ENCODE assay signal across 8 cellular contexts in genomic region chr1:1080122-1080753, GRCh38. TPM values are rescaled to one million over a fixed set of nuclear protein-coding genes. Genes with fewer than 3 reads are reported as not detected.
DNase-seq lines count a peak whose midpoint lies in the region; ATAC-seq and TF ChIP-seq lines count a peak whose summit lies in the region.

No MANE protein-coding gene starts in this region.

- TF ChIP-seq CTCF in psoas muscle (IDR thresholded peaks at IDR 0.05) = no peak

- DNase-seq in NCI-H748 (lab: John Stamatoyannopoulos, UW; ENCODE audit: unreplicated experiment) (peak; percentile 52), NCI-H748 treated with DMSO at 0.1 percent for 48 hours (lab: John Stamatoyannopoulos, UW) (no peak), MG63 (peak; percentile 86), Right ventricle myocardium superior (peak; percentile 78), psoas muscle (peak; percentile 45 to 71), NCI-H1694 (lab: John Stamatoyannopoulos, UW) (no peak)
- DNase-seq in activated T-cell treated with anti-CD3 and anti-CD28 coated beads, Interleukin-2, amount 50 U/mL, for 48 hours = peak; percentile 60 to 65

- ATAC-seq in Right ventricle myocardium superior (ENCODE audit: poor library complexity) = peak; percentile 93
- ATAC-seq in psoas muscle = peak; percentile 75 to 92 (median 82)
- no peak for ATAC-seq in HG03469 (IDR thresholded peaks at IDR 0.05; ENCODE audit: unreplicated experiment)

- H3K4me1 ChIP-seq in psoas muscle = peaks cover 6% of the 10 kb centered on the region

- intact Hi-C loops in Right ventricle myocardium superior (cut with DNase I) = no loop called here
- intact Hi-C loops in psoas muscle (cut with DNase I) = no loop called here

- H3K9me3 ChIP-seq in MG63 (no peaks in the 10 kb centered on the region), psoas muscle (no peaks in the 10 kb centered on the region)

- no peaks in the 10 kb centered on the region for H3K36me3 ChIP-seq in MG63
- H3K36me3 ChIP-seq in psoas muscle (ENCODE audit: insufficient read depth in 1 of 2, low read depth in 1 of 2) = no peaks in the 10 kb centered on the region

- WGBS in psoas muscle, 3 donors = 1 to 4% (median 1%) methylated on average over 16 to 20 of the region's 22 CpGs

- H3K27me3 ChIP-seq in MG63 = no peaks in the 10 kb centered on the region
- peaks cover 0 to 2% (median 1%) of the 10 kb centered on the region in 3 donors for H3K27me3 ChIP-seq in psoas muscle (ENCODE audit: insufficient read depth in 3 of 3, low read length in 2 of 3)

- H3K4me3 ChIP-seq in MG63 (peak overlapping the region; percentile 15), psoas muscle (peak overlapping the region; percentile 53)

- H3K27ac ChIP-seq in psoas muscle = no peak overlapping the region

RNA-seq across cellular contexts. Expression of gene RNF223, which starts 6.1 kb away (rescaled TPM):
- not detected in 2 replicates for total RNA-seq in MG63 (2014; rRNA removed; shearing (Covaris generic); ENCODE audit: low replicate concordance)
- total RNA-seq in Right ventricle myocardium superior = not detected
- not detected for total RNA-seq in psoas muscle
- polyA plus RNA-seq in psoas muscle = not detected

RNA-seq across cellular contexts. Expression of gene C1orf159, which starts 35.7 kb away (rescaled TPM):
- total RNA-seq in MG63 (2014; rRNA removed; shearing (Covaris generic); ENCODE audit: low replicate concordance) = 7.3 and 18.2 TPM in 2 replicates
- total RNA-seq in Right ventricle myocardium superior = 2.4 TPM
- total RNA-seq in psoas muscle = 1 to 10 TPM; 1.5 to 3.5 (median 2.6) TPM
- 1 to 10 TPM; 4.1 to 6.7 (median 4.3) TPM for polyA plus RNA-seq in psoas muscle

Comparison
In these comparisons a context has a peak if more than half of its experiments do, and no peak if none do; other contexts are left out.
1. DNase-seq: peak in NCI-H748 (single experiment), MG63 (single experiment), activated T-cell treated with anti-CD3 and anti-CD28 coated beads, Interleukin-2, amount 50 U/mL, for 48 hours (2 of 2), Right ventricle myocardium superior (single experiment) and psoas muscle (2 of 2); none in NCI-H748 treated with DMSO at 0.1 percent for 48 hours (single experiment) and NCI-H1694 (single experiment).